In genomic region chr14:87386453-87386980, GRCh38 we compare ENCODE assay signal across 18 cellular contexts.
"Had no signal": no experiment of that assay in that cellular context is flagged by ENCODE, and none has a peak within 500 bp of the region (broad histone marks: within the 10 kb centered on the region; RNA-seq: fewer than 3 reads in every experiment).

No MANE protein-coding gene starts in this region.

- H3K9me3 ChIP-seq: thoracic aorta had no signal

- ATAC-seq: activated CD8-positive, alpha-beta memory T cell treated with anti-CD3 and anti-CD28 coated beads, Interleukin-2, amount 10 ng/mL, durations not matched to agents 7 days and 5 days; effector memory CD8-positive, alpha-beta T cell; heart left ventricle; left cardiac atrium; upper lobe of right lung had no signal

- H3K4me1 ChIP-seq: heart left ventricle, neural progenitor cell, upper lobe of right lung had no signal

- H3K36me3 ChIP-seq: heart left ventricle, neural progenitor cell, thoracic aorta, upper lobe of right lung, WERI-Rb-1 had no signal

- H3K4me3 ChIP-seq: heart left ventricle, lung, neural progenitor cell, thoracic aorta, upper lobe of right lung had no signal

- FAIRE-seq: astrocyte, frontal cortex had no signal

- H3K27me3 ChIP-seq: heart left ventricle, neural progenitor cell, upper lobe of right lung had no signal

- DNase-seq: activated CD4-positive, alpha-beta T cell treated with anti-CD3 and anti-CD28 coated beads, Interleukin-2, amount 50 U/mL, for 48 hours; activated CD8-positive, alpha-beta memory T cell treated with anti-CD3 and anti-CD28 coated beads, Interleukin-2, amount 10 ng/mL, durations not matched to agents 7 days and 5 days; activated naive CD4-positive, alpha-beta T cell treated with anti-CD3 and anti-CD28 coated beads for 36 hours; activated T-cell treated with anti-CD3 and anti-CD28 coated beads, Interleukin-2, amount 50 U/mL, for 1 hour; dermis blood vessel endothelial cell; effector memory CD8-positive, alpha-beta T cell; heart left ventricle; left cardiac atrium; naive B cell; stimulated activated CD4-positive, alpha-beta T cell treated with anti-CD3 and anti-CD28 coated beads, Interleukin-1b, Interleukin-23, amount 100 ng/mL, for 48 hours; upper lobe of right lung had no signal

- H3K27ac ChIP-seq: epithelial cell of prostate, heart left ventricle, neural progenitor cell, thoracic aorta, upper lobe of right lung, WERI-Rb-1 had no signal
